In genomic region chr1:98316286-98316685, GRCh38 we compare ENCODE assay signal across 18 cellular contexts.
DNase-seq lines count a peak whose midpoint lies in the region; ATAC-seq, FAIRE-seq and TF ChIP-seq lines count a peak whose summit lies in the region.
"Had no signal": no experiment of that assay in that cellular context is flagged by ENCODE, and none has a peak within 500 bp of the region (broad histone marks: within the 10 kb centered on the region; RNA-seq: fewer than 3 reads in every experiment).

No MANE protein-coding gene starts in this region.

- TF ChIP-seq POLR2A in HepG2 (IDR thresholded peaks at IDR 0.05; ENCODE audit: insufficient read depth in 1 of 2, low read depth in 2 of 2, low read length in 2 of 2) (no peak), suprapubic skin (IDR thresholded peaks at IDR 0.05) (no peak)

- H3K9me2 ChIP-seq in Loucy (replicated peaks; ENCODE audit: low read depth, low read length), result no peaks in the 10 kb centered on the region

- FAIRE-seq in HepG2 (lab: Jason Lieb, UNC), result no peak

- intact Hi-C loops in HepG2 (cut with micrococcal nuclease; ENCODE audit: unreplicated experiment), result no loop called here

- H3K27me3 ChIP-seq in Loucy (ENCODE audit: insufficient read depth, low read length, poor library complexity, severe bottlenecking), result no peaks in the 10 kb centered on the region
- no peaks in the 10 kb centered on the region; a peak in 1 of 5 replicates for H3K27me3 ChIP-seq in HepG2 (ENCODE audit: control insufficient read depth in 1 of 2, insufficient read depth in 2 of 2, low read length in 2 of 2)
- H3K27me3 ChIP-seq in suprapubic skin, result no peaks in the 10 kb centered on the region
- H3K27me3 ChIP-seq: colonic mucosa, spleen had no signal

- CTCF ChIA-PET in HepG2 (lab: Yijun Ruan, JAX; ENCODE audit: low intra/inter-chr PET ratio, low total read pairs), result no interaction called here

- no peaks in the 10 kb centered on the region for H3F3A ChIP-seq in Loucy (ENCODE audit: low read depth)

- H3K27ac ChIP-seq in HepG2 (ENCODE audit: extremely low read length, insufficient read depth, low read length) (no peak overlapping the region), suprapubic skin (no peak overlapping the region)
- H3K27ac ChIP-seq: colonic mucosa, spleen had no signal

- H3K4me1 ChIP-seq in Loucy (ENCODE audit: insufficient read depth, low read length, poor library complexity, severe bottlenecking) (peaks cover 25% of the 10 kb centered on the region), HepG2 (ENCODE audit: insufficient read depth, low read length) (no peaks in the 10 kb centered on the region), suprapubic skin (peaks cover 15% of the 10 kb centered on the region)
- H3K4me1 ChIP-seq: colonic mucosa, spleen had no signal

- no peaks in the 10 kb centered on the region for H3K9me3 ChIP-seq in Loucy (ENCODE audit: insufficient read depth, low read depth, low read length)
- H3K9me3 ChIP-seq in HepG2 (ENCODE audit: low read length), result no peaks in the 10 kb centered on the region
- no peaks in the 10 kb centered on the region for H3K9me3 ChIP-seq in suprapubic skin
- H3K9me3 ChIP-seq: colonic mucosa, spleen had no signal

- in situ Hi-C loops in astrocyte of the spinal cord (cut with HindIII; ENCODE audit: low sequenced_read_pairs) (no loop called here), HepG2 (cut with HindIII; ENCODE audit: extremely low pct_ligation_motif_present, low pct_unique_long_range_greater_than_20kb) (no loop called here)

- no peak overlapping the region for H3K4me2 ChIP-seq in Loucy (ENCODE audit: low read depth, low read length, poor library complexity, severe bottlenecking)
- no peak overlapping the region for H3K4me2 ChIP-seq in HepG2 (ENCODE audit: low read depth, low read length)

- peak overlapping the region; percentile 2; the same call in 1 of the 2 replicates for H2AFZ ChIP-seq in Loucy (ENCODE audit: low read length)
- H2AFZ ChIP-seq in HepG2 (ENCODE audit: low read length), result no peak overlapping the region

- H3K4me3 ChIP-seq in AG10803 (ENCODE audit: low read length), result no peak overlapping the region
- no peak overlapping the region for H3K4me3 ChIP-seq in Loucy (ENCODE audit: low read length, poor library complexity, severe bottlenecking)
- H3K4me3 ChIP-seq in astrocyte of the spinal cord (ENCODE audit: low read depth, low read length), result no peak overlapping the region
- no peak overlapping the region for H3K4me3 ChIP-seq in HepG2 (replicated peaks in 1 of 3; ENCODE audit: insufficient read depth in 1 of 3, low read depth in 2 of 3, low read length in 3 of 3)
- no peak overlapping the region for H3K4me3 ChIP-seq in suprapubic skin
- H3K4me3 ChIP-seq: colonic mucosa, spleen had no signal

- 52% methylated on average over 2 of the region's 2 CpGs for WGBS in HepG2 (ENCODE audit: low lambda C conversion rate)
- WGBS in suprapubic skin, result 64% methylated on average over 2 of the region's 2 CpGs

- H3K79me2 ChIP-seq in Loucy (ENCODE audit: insufficient read depth, low read length) (no peaks in the 10 kb centered on the region), HepG2 (ENCODE audit: insufficient read depth, low read length) (no peaks in the 10 kb centered on the region)

- ATAC-seq in HepG2, result no peak
- ATAC-seq in HG03135 (IDR thresholded peaks at IDR 0.05; ENCODE audit: unreplicated experiment), result no peak
- ATAC-seq: activated CD4-positive, CD25-positive, alpha-beta regulatory T cell treated with anti-CD3 and anti-CD28 coated beads, Interleukin-2, amount 50 U/mL, for 24 hours; esophagus mucosa had no signal

- H3K36me3 ChIP-seq in Loucy (ENCODE audit: insufficient read depth, low read length) (no peaks in the 10 kb centered on the region), HepG2 (replicated peaks in 1 of 2; ENCODE audit: control insufficient read depth in 1 of 2, insufficient read depth in 2 of 2, low read length in 2 of 2) (no peaks in the 10 kb centered on the region), suprapubic skin (no peaks in the 10 kb centered on the region)
- H3K36me3 ChIP-seq: colonic mucosa, spleen had no signal

- H4K20me1 ChIP-seq in Loucy (ENCODE audit: insufficient read depth, low read length, poor library complexity, severe bottlenecking) (no peaks in the 10 kb centered on the region), HepG2 (ENCODE audit: insufficient read depth, low read length) (no peaks in the 10 kb centered on the region)

- no peak for TF ChIP-seq CTCF in AG10803 (conservative IDR thresholded peaks at IDR 0.05; ENCODE audit: low read length)
- no peak for TF ChIP-seq CTCF in Loucy (conservative IDR thresholded peaks at IDR 0.05; ENCODE audit: low read length)
- TF ChIP-seq CTCF in astrocyte of the spinal cord (IDR thresholded peaks at IDR 0.05; ENCODE audit: low read depth, low read length), result no peak
- TF ChIP-seq CTCF in HepG2 (CRISPR knock-in tag; IDR thresholded peaks at IDR 0.05), result no peak
- TF ChIP-seq CTCF in suprapubic skin (IDR thresholded peaks at IDR 0.05), result no peak

- no peak for TF ChIP-seq EP300 in HepG2 (IDR thresholded peaks at IDR 0.05; ENCODE audit: low read depth in 2 of 2, low read length in 2 of 2)
- no peak for TF ChIP-seq EP300 in HepG2 (CRISPR knock-in tag; IDR thresholded peaks at IDR 0.05; ENCODE audit: borderline replicate concordance)
- TF ChIP-seq EP300 in suprapubic skin (IDR thresholded peaks at IDR 0.05), result no peak

- no TSS peak for BruUV-seq in HepG2 (replicated peaks; lab: Mats Ljungman, UMichigan)

- no peak for TF ChIP-seq RAD21 in HepG2 (CRISPR knock-in tag; IDR thresholded peaks at IDR 0.05)

- POLR2A ChIA-PET in HepG2 (lab: Yijun Ruan, JAX), result no interaction called here

- H3K9ac ChIP-seq in Loucy (ENCODE audit: low read depth, low read length, poor library complexity, severe bottlenecking) (no peak overlapping the region), HepG2 (ENCODE audit: insufficient read depth, low read depth, low read length) (no peak overlapping the region)

- DNase-seq in AG10803 (ENCODE audit: low read depth) (peak; percentile 17), astrocyte of the spinal cord (ENCODE audit: low read depth, low spot score) (peak; percentile 68), inferior parietal cortex (ENCODE audit: extremely low spot score) (peak; percentile 43), HepG2 (ENCODE audit: low spot score) (no peak), mucosa of gallbladder (ENCODE audit: low spot score) (no peak), suprapubic skin (ENCODE audit: low spot score in 2 of 2) (no peak)
- DNase-seq: activated CD8-positive, alpha-beta memory T cell treated with anti-CD3 and anti-CD28 coated beads, Interleukin-2, amount 50 U/mL, for 48 hours; activated naive CD8-positive, alpha-beta T cell treated with anti-CD3 and anti-CD28 coated beads for 36 hours; colonic mucosa; DMS 273 treated with DMSO at 0.1 percent for 48 hours; NCI-H1092 treated with DMSO at 0.1 percent for 48 hours; NCI-H345; spleen; substantia nigra had no signal

TF ChIP-seq in HepG2, 621 proteins besides CTCF, POLR2A, EP300 and RAD21 (continues in another document):
- TF ChIP-seq ZNF761 (CRISPR knock-in tag; conservative IDR thresholded peaks at IDR 0.05) (no peak), HMGA1 (CRISPR knock-in tag; conservative IDR thresholded peaks at IDR 0.05) (no peak), ZNF207 (IDR thresholded peaks at IDR 0.05; ENCODE audit: borderline replicate concordance) (no peak), MED1 (CRISPR knock-in tag; IDR thresholded peaks at IDR 0.05) (no peak), ZNF570 (CRISPR knock-in tag; IDR thresholded peaks at IDR 0.05; ENCODE audit: borderline replicate concordance) (no peak), ZNF460 (CRISPR knock-in tag; IDR thresholded peaks at IDR 0.05; ENCODE audit: borderline replicate concordance) (no peak), TBX2 (CRISPR knock-in tag; IDR thresholded peaks at IDR 0.05; ENCODE audit: borderline replicate concordance) (no peak), PTBP1 (IDR thresholded peaks at IDR 0.05; ENCODE audit: low read depth, low read length, poor library complexity, severe bottlenecking) (no peak), MIER3 (CRISPR knock-in tag; IDR thresholded peaks at IDR 0.05; ENCODE audit: borderline replicate concordance) (no peak), FOXO4 (CRISPR knock-in tag; conservative IDR thresholded peaks at IDR 0.05) (no peak), ZNF781 (CRISPR knock-in tag; IDR thresholded peaks at IDR 0.05; ENCODE audit: borderline replicate concordance, not compliant biosample characterization) (no peak), ZNF678 (CRISPR knock-in tag; IDR thresholded peaks at IDR 0.05) (no peak), TOPORS (CRISPR knock-in tag; IDR thresholded peaks at IDR 0.05) (no peak), PPARG (CRISPR knock-in tag; conservative IDR thresholded peaks at IDR 0.05) (no peak)
- TF ChIP-seq, protein P1, sequence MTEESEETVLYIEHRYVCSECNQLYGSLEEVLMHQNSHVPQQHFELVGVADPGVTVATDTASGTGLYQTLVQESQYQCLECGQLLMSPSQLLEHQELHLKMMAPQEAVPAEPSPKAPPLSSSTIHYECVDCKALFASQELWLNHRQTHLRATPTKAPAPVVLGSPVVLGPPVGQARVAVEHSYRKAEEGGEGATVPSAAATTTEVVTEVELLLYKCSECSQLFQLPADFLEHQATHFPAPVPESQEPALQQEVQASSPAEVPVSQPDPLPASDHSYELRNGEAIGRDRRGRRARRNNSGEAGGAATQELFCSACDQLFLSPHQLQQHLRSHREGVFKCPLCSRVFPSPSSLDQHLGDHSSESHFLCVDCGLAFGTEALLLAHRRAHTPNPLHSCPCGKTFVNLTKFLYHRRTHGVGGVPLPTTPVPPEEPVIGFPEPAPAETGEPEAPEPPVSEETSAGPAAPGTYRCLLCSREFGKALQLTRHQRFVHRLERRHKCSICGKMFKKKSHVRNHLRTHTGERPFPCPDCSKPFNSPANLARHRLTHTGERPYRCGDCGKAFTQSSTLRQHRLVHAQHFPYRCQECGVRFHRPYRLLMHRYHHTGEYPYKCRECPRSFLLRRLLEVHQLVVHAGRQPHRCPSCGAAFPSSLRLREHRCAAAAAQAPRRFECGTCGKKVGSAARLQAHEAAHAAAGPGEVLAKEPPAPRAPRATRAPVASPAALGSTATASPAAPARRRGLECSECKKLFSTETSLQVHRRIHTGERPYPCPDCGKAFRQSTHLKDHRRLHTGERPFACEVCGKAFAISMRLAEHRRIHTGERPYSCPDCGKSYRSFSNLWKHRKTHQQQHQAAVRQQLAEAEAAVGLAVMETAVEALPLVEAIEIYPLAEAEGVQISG (CRISPR knock-in tag; IDR thresholded peaks at IDR 0.05), result no peak

Comparison
In these comparisons a context has a peak if more than half of its experiments do, and no peak if none do; other contexts are left out.
1. DNase-seq: peak in AG10803 (single experiment), astrocyte of the spinal cord (single experiment) and inferior parietal cortex (single experiment); none in HepG2 (single experiment), mucosa of gallbladder (single experiment) and suprapubic skin (0 of 2).